ENCODE assay signal across 23 cellular contexts in genomic region chr1:77961392-77961791, GRCh38. TPM values are rescaled to one million over a fixed set of nuclear protein-coding genes. Genes with fewer than 3 reads are reported as not detected.
DNase-seq lines count a peak whose midpoint lies in the region; ATAC-seq lines count a peak whose summit lies in the region.
"Had no signal": no experiment of that assay in that cellular context is flagged by ENCODE, and none has a peak within 500 bp of the region (broad histone marks: within the 10 kb centered on the region; RNA-seq: fewer than 3 reads in every experiment).

No MANE protein-coding gene starts in this region.

- H3K27ac ChIP-seq in neuronal stem cell (replicated peaks; ENCODE audit: low read length) = no peak overlapping the region
- H3K27ac ChIP-seq: 22Rv1, ascending aorta, KMS-11, spleen, VCaP had no signal

- peak overlapping the region; percentile 51 for H3K27ac Mint-ChIP-seq in activated naive CD8-positive, alpha-beta T cell treated with anti-CD3 and anti-CD28 coated beads for 36 hours

- H4K8ac ChIP-seq in neuronal stem cell (ENCODE audit: low read depth, low read length) = no peak overlapping the region

- H3K9me3 Mint-ChIP-seq in activated naive CD8-positive, alpha-beta T cell treated with anti-CD3 and anti-CD28 coated beads for 36 hours = no peaks in the 10 kb centered on the region
- H3K9me3 Mint-ChIP-seq: CD8-positive, alpha-beta memory T cell had no signal

- no peak overlapping the region for H4K91ac ChIP-seq in neuronal stem cell (ENCODE audit: low read depth, low read length, poor library complexity)

- peaks cover 44 to 100% of the 10 kb centered on the region in 2 donors for H3K36me3 ChIP-seq in neuronal stem cell (replicated peaks in 1 of 2; ENCODE audit: control insufficient read depth in 2 of 2, insufficient read depth in 2 of 2, low read length in 2 of 2)

- H3K4me2 ChIP-seq in neuronal stem cell (ENCODE audit: insufficient read depth, low read length, poor library complexity, severe bottlenecking) = no peak overlapping the region
- H3K4me2 ChIP-seq: KMS-11 had no signal

- H2BK5ac ChIP-seq in neuronal stem cell (ENCODE audit: low read length) = no peak overlapping the region

- no peak overlapping the region for H3K18ac ChIP-seq in neuronal stem cell (ENCODE audit: low read length)

- H3K4me1 Mint-ChIP-seq in activated naive CD8-positive, alpha-beta T cell treated with anti-CD3 and anti-CD28 coated beads for 36 hours = peaks cover 47% of the 10 kb centered on the region

- H3K36me3 Mint-ChIP-seq in activated naive CD8-positive, alpha-beta T cell treated with anti-CD3 and anti-CD28 coated beads for 36 hours = peaks cover 48% of the 10 kb centered on the region

- no peak overlapping the region for H2AK5ac ChIP-seq in neuronal stem cell (ENCODE audit: low read depth, low read length)

- H3K14ac ChIP-seq in neuronal stem cell (ENCODE audit: low read length) = no peak overlapping the region

- no peak overlapping the region for H2BK15ac ChIP-seq in neuronal stem cell (ENCODE audit: low read length)

- no peaks in the 10 kb centered on the region for H3K79me1 ChIP-seq in neuronal stem cell (ENCODE audit: low read depth, low read length)

- in situ Hi-C loops in ACHN (cut with HindIII; ENCODE audit: low pct_ligation_motif_present, low pct_unique_long_range_greater_than_20kb, low sequenced_read_pairs) = no loop called here

- no peak for DNase-seq in activated CD4-positive, CD25-positive, alpha-beta regulatory T cell treated with anti-CD3 and anti-CD28 coated beads, Interleukin-2, amount 50 U/mL, for 72 hours
- DNase-seq in ACHN (peak; percentile 13), left lobe of liver (ENCODE audit: low spot score) (no peak), NCI-H1694 treated with DMSO at 0.1 percent for 48 hours (lab: John Stamatoyannopoulos, UW) (no peak), neuronal stem cell (ENCODE audit: low spot score) (no peak)
- DNase-seq in activated naive CD8-positive, alpha-beta T cell treated with anti-CD3 and anti-CD28 coated beads for 36 hours = no peak
- DNase-seq: activated CD8-positive, alpha-beta memory T cell treated with anti-CD3 and anti-CD28 coated beads for 24 hours; activated effector memory CD4-positive, alpha-beta T cell treated with anti-CD3 and anti-CD28 coated beads, Interleukin-2, amount 50 U/mL, for 16 hours; CD8-positive, alpha-beta memory T cell; GDM1; MV-4-11; NCI-H187; NCI-H69; RPMI8226; spleen; stimulated activated CD4-positive, alpha-beta T cell treated with anti-CD3 and anti-CD28 coated beads, Interleukin-4, amount 100 ng/mL, for 4 hours; trophoblast cell had no signal

- H3K9me3 ChIP-seq in neuronal stem cell (replicated peaks in 1 of 2; ENCODE audit: control insufficient read depth in 2 of 2, insufficient read depth in 1 of 2, low read depth in 1 of 2, low read length in 2 of 2) = no peaks in the 10 kb centered on the region
- H3K9me3 ChIP-seq: ascending aorta, spleen had no signal

- H3K27me3 ChIP-seq in neuronal stem cell (ENCODE audit: control insufficient read depth in 3 of 3, insufficient read depth in 3 of 3, low read depth in 1 of 3, low read length in 3 of 3) = no peaks in the 10 kb centered on the region
- H3K27me3 ChIP-seq: ascending aorta, spleen had no signal

- no peaks in the 10 kb centered on the region for H3K4me1 ChIP-seq in neuronal stem cell (ENCODE audit: control insufficient read depth in 2 of 2, insufficient read depth in 1 of 2, low read depth in 1 of 2, low read length in 2 of 2)
- H3K4me1 ChIP-seq: ascending aorta, spleen had no signal

- H2AFZ ChIP-seq in neuronal stem cell (ENCODE audit: low read length) = no peak overlapping the region

- no peak overlapping the region for H2BK120ac ChIP-seq in neuronal stem cell (ENCODE audit: low read depth, low read length)

- no peak overlapping the region for H2BK12ac ChIP-seq in neuronal stem cell (ENCODE audit: low read length)

- peak; percentile 56 to 74 for ATAC-seq in activated CD4-positive, CD25-positive, alpha-beta regulatory T cell treated with anti-CD3 and anti-CD28 coated beads, Interleukin-2, amount 50 U/mL, for 24 hours
- ATAC-seq in left lobe of liver = peak; percentile 19
- ATAC-seq in HG03097 (IDR thresholded peaks at IDR 0.05; ENCODE audit: low FRiP score, unreplicated experiment) = no peak

- H3K4me3 Mint-ChIP-seq in activated naive CD8-positive, alpha-beta T cell treated with anti-CD3 and anti-CD28 coated beads for 36 hours = no peak overlapping the region
- H3K4me3 Mint-ChIP-seq: CD8-positive, alpha-beta memory T cell had no signal

- no peak overlapping the region for H3K23ac ChIP-seq in neuronal stem cell (ENCODE audit: low read depth, low read length, poor library complexity)

- H3K4ac ChIP-seq in neuronal stem cell (ENCODE audit: low read length) = no peak overlapping the region

- no peak overlapping the region for H3K4me3 ChIP-seq in neuronal stem cell (ENCODE audit: low read length in 2 of 2)
- H3K4me3 ChIP-seq: ascending aorta, spleen had no signal

- no peak overlapping the region for H3K9ac ChIP-seq in neuronal stem cell (ENCODE audit: low read depth, low read length, poor library complexity)
- H3K9ac ChIP-seq: KMS-11 had no signal

- no CpG with 5 or more reads among the region's 2 CpGs for WGBS in neuronal stem cell (ENCODE audit: extremely low coverage in 2 of 2, insufficient read length in 2 of 2, insufficient replicate concordance in 1 of 2), 2 donors

- H3K27me3 Mint-ChIP-seq in activated naive CD8-positive, alpha-beta T cell treated with anti-CD3 and anti-CD28 coated beads for 36 hours = no peaks in the 10 kb centered on the region
- H3K27me3 Mint-ChIP-seq: CD8-positive, alpha-beta memory T cell had no signal

RNA-seq across cellular contexts. Expression of gene FUBP1, which starts 17.5 kb away (rescaled TPM):
- 100 to 1,000 TPM; 242 to 255 TPM for total RNA-seq in activated naive CD8-positive, alpha-beta T cell treated with anti-CD3 and anti-CD28 coated beads for 36 hours
- total RNA-seq in left lobe of liver = 23.2 TPM
- polyA plus RNA-seq in neuronal stem cell (2013, experiment 1 of 2) = 322 TPM
- polyA plus RNA-seq in neuronal stem cell (2013, experiment 2 of 2) = 298 TPM

RNA-seq across cellular contexts. Expression of gene DNAJB4, which starts 43.3 kb away (rescaled TPM):
- 1 to 10 TPM; 7.0 to 8.4 TPM for total RNA-seq in activated naive CD8-positive, alpha-beta T cell treated with anti-CD3 and anti-CD28 coated beads for 36 hours
- total RNA-seq in left lobe of liver = 7.3 TPM
- 40.1 TPM for polyA plus RNA-seq in neuronal stem cell (2013, experiment 1 of 2)
- polyA plus RNA-seq in neuronal stem cell (2013, experiment 2 of 2) = 40.2 TPM

Comparison
In these comparisons a context has a peak if more than half of its experiments do, and no peak if none do; other contexts are left out.
1. RNA of gene FUBP1, which starts 17.5 kb away (total RNA-seq): 242 to 255 TPM in activated naive CD8-positive, alpha-beta T cell treated with anti-CD3 and anti-CD28 coated beads for 36 hours; 23.2 TPM in left lobe of liver (single experiment); every median in the first group is over 10 times any median in the second.